28 cellular contexts compared by ENCODE assay signal in genomic region chr22:32544953-32545558, GRCh38.
DNase-seq lines count a peak whose midpoint lies in the region; ATAC-seq and TF ChIP-seq lines count a peak whose summit lies in the region.
"Had no signal": no experiment of that assay in that cellular context is flagged by ENCODE, and none has a peak within 500 bp of the region (broad histone marks: within the 10 kb centered on the region; RNA-seq: fewer than 3 reads in every experiment).

No MANE protein-coding gene starts in this region.

- WGBS in right cardiac atrium, result 92% methylated on average over 6 of the region's 6 CpGs

- ATAC-seq in right cardiac atrium, result no peak
- ATAC-seq in Right ventricle myocardium inferior, result no peak
- no peak for ATAC-seq in omental fat pad (ENCODE audit: low FRiP score)
- ATAC-seq in GM18870 (IDR thresholded peaks at IDR 0.05; ENCODE audit: unreplicated experiment), result no peak
- ATAC-seq: activated CD8-positive, alpha-beta T cell treated with anti-CD3 and anti-CD28 coated beads for 36 hours; natural killer cell; stimulated activated naive CD8-positive, alpha-beta T cell treated with anti-CD3 and anti-CD28 coated beads, Interleukin-15, amount 100 ng/mL, for 72 hours had no signal

- no peak overlapping the region for H3K4me3 ChIP-seq in right cardiac atrium (ENCODE audit: low read length)
- H3K4me3 ChIP-seq: adrenal gland; BLaER1 treated with 17β-estradiol and CSF1 and Interleukin-3, amounts not matched to agents 10 nM and 100 nM; breast epithelium; colonic mucosa; Peyer's patch; SJCRH30; tibial nerve had no signal

- intact Hi-C loops in right cardiac atrium (cut with DNase I) (loop anchor here in 1 of 4 donors (5.0 kb wide), 1 partner anchor 77 kb away; no protein-coding TSS in a partner anchor), Right ventricle myocardium inferior (cut with DNase I) (no loop called here)

- no peaks in the 10 kb centered on the region for H3K27me3 ChIP-seq in right cardiac atrium (ENCODE audit: control insufficient read depth, insufficient read depth)
- H3K27me3 ChIP-seq: adrenal gland; BLaER1 treated with 17β-estradiol and CSF1 and Interleukin-3, amounts not matched to agents 10 nM and 100 nM; breast epithelium; colonic mucosa; Peyer's patch; SJCRH30; tibial nerve had no signal

- peak overlapping the region; percentile 2 for H3K27ac ChIP-seq in right cardiac atrium (ENCODE audit: low read length)
- H3K27ac ChIP-seq: adrenal gland; BLaER1 treated with 17β-estradiol and CSF1 and Interleukin-3, amounts not matched to agents 10 nM and 100 nM; colonic mucosa; SJCRH30; tibial nerve had no signal

- H3K9me3 ChIP-seq in right cardiac atrium (ENCODE audit: control insufficient read depth, low read length), result no peaks in the 10 kb centered on the region
- H3K9me3 ChIP-seq: adrenal gland; BLaER1 treated with 17β-estradiol and CSF1 and Interleukin-3, amounts not matched to agents 10 nM and 100 nM; breast epithelium; colonic mucosa; Peyer's patch; SJCRH30; tibial nerve had no signal

- peaks cover 10% of the 10 kb centered on the region for H3K4me1 ChIP-seq in right cardiac atrium (ENCODE audit: control insufficient read depth, insufficient read depth, low read length)
- H3K4me1 ChIP-seq: adrenal gland, colonic mucosa, Peyer's patch had no signal

- TF ChIP-seq CTCF in omental fat pad (IDR thresholded peaks at IDR 0.05), result no peak

- DNase-seq in right cardiac atrium (no peak), Right ventricle myocardium inferior (ENCODE audit: missing footprints) (no peak), epidermal melanocyte (ENCODE audit: insufficient read length, low spot score) (peak; percentile 32), mesenteric fat pad (ENCODE audit: low spot score) (peak; percentile 73), T-helper 9 cell (no peak), omental fat pad (ENCODE audit: low spot score) (no peak), NAMALWA (ENCODE audit: low spot score) (no peak)
- DNase-seq: activated CD4-positive, CD25-positive, alpha-beta regulatory T cell treated with anti-CD3 and anti-CD28 coated beads, Interleukin-2, amount 50 U/mL, for 72 hours; activated CD8-positive, alpha-beta T cell treated with anti-CD3 and anti-CD28 coated beads for 36 hours; activated gamma-delta T cell treated with Interleukin-2 at 50 U/mL for 16 hours; colonic mucosa; COR-L47; DMS79; endodermal cell; HCEC 1CT; head of caudate nucleus; Kasumi-1; natural killer cell; NCI-H187; NCI-H69; Peyer's patch; SJCRH30; stimulated activated naive CD8-positive, alpha-beta T cell treated with anti-CD3 and anti-CD28 coated beads, Interleukin-15, amount 100 ng/mL, for 72 hours had no signal

Comparison
In these comparisons a context has a peak if more than half of its experiments do, and no peak if none do; other contexts are left out.
1. DNase-seq: peak in epidermal melanocyte (single experiment) and mesenteric fat pad (single experiment); none in right cardiac atrium (0 of 3), Right ventricle myocardium inferior (single experiment), T-helper 9 cell (single experiment), omental fat pad (single experiment) and NAMALWA (single experiment).